24 cellular contexts compared by ENCODE assay signal in genomic region chr3:95434436-95434835, GRCh38.
"Had no signal": no experiment of that assay in that cellular context is flagged by ENCODE, and none has a peak within 500 bp of the region (broad histone marks: within the 10 kb centered on the region; RNA-seq: fewer than 3 reads in every experiment).

No MANE protein-coding gene starts in this region.

- H3K4me1 ChIP-seq: esophagus muscularis mucosa, gastrocnemius medialis, right atrium auricular region, sigmoid colon, suprapubic skin, thyroid gland, vagina had no signal

- H3K4me1 Mint-ChIP-seq: naive thymus-derived CD4-positive, alpha-beta T cell; nephron progenitor cell had no signal

- H3K4me3 ChIP-seq: dorsolateral prefrontal cortex, esophagus muscularis mucosa, gastrocnemius medialis, right atrium auricular region, sigmoid colon, skin epidermis, suprapubic skin, thyroid gland, vagina had no signal

- H3K36me3 ChIP-seq: esophagus muscularis mucosa, gastrocnemius medialis, neutrophil, right atrium auricular region, sigmoid colon, suprapubic skin, thyroid gland, vagina had no signal

- H3K27ac ChIP-seq: dorsolateral prefrontal cortex, epithelial cell of prostate, esophagus muscularis mucosa, gastrocnemius medialis, neutrophil, right atrium auricular region, sigmoid colon, skin epidermis, suprapubic skin, thyroid gland, vagina had no signal

- H3K9me3 Mint-ChIP-seq: nephron progenitor cell, type B pancreatic cell had no signal

- ATAC-seq: gastrocnemius medialis; left lobe of liver; naive thymus-derived CD4-positive, alpha-beta T cell had no signal

- DNase-seq: cortex of kidney; dorsolateral prefrontal cortex; effector CD8-positive, alpha-beta T cell; gastrocnemius medialis; glutamatergic neuron; islet precursor cell; mammary epithelial cell; naive thymus-derived CD4-positive, alpha-beta T cell; nephron progenitor cell; posterior cingulate gyrus; sigmoid colon; stimulated activated CD4-positive, alpha-beta T cell treated with anti-CD3 and anti-CD28 coated beads, Interleukin-12 subunit alpha, Interleukin-12 subunit beta, amount 100 ng/mL, for 4 hours; stimulated activated CD4-positive, alpha-beta T cell treated with anti-CD3 and anti-CD28 coated beads, Interleukin-2, amount 100 ng/mL, for 48 hours; stimulated activated naive CD4-positive, alpha-beta T cell treated with Interleukin-2 at 50 U/mL for 16 hours; thyroid gland had no signal

- H3K9me3 ChIP-seq: esophagus muscularis mucosa, gastrocnemius medialis, neutrophil, right atrium auricular region, sigmoid colon, suprapubic skin, thyroid gland, vagina had no signal

- H3K27me3 ChIP-seq: dorsolateral prefrontal cortex, esophagus muscularis mucosa, gastrocnemius medialis, neutrophil, right atrium auricular region, sigmoid colon, suprapubic skin, thyroid gland, vagina had no signal

- H3K36me3 Mint-ChIP-seq: naive thymus-derived CD4-positive, alpha-beta T cell; type B pancreatic cell had no signal

- H3K27ac Mint-ChIP-seq: naive thymus-derived CD4-positive, alpha-beta T cell; nephron progenitor cell; type B pancreatic cell had no signal

- H3K27me3 Mint-ChIP-seq: naive thymus-derived CD4-positive, alpha-beta T cell; type B pancreatic cell had no signal

- H3K4me3 Mint-ChIP-seq: naive thymus-derived CD4-positive, alpha-beta T cell; nephron progenitor cell; type B pancreatic cell had no signal
